In the genomic region with DNA sequence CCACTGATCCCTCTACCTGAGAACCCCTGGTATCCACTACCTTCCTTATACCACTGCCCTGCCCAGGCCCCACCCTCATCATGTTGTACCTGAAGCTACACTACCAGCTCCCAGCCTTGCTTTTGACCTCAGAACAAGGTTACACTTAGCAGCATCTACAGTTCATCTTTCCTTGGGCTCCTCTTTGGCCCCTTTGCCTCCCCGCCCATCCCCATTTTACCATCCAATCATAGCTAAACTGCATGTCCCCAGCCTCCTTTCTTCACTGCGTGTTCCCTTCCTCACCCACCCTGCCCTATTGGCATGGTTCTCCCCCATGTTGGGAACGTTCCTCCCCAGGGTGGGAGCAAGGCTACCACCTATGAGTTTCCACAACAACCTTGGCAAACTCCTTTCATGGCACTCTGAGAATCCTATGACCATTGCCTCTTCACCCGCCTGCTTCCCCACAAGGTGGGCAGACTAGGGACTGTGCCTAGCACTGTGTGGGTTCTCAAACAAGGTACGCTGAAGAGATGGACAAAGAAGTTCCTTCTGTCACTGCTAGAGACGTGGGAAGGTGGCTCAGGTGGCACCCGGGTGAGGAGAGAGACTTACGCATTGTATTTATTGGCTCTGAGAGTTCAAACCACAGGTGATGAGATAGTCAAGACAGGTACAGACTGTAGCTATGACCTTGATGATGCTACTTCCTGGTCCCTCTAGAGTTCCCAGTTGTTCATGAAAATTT, we compare ENCODE assay signal across 26 cellular contexts.
"Had no signal": no experiment of that assay in that cellular context is flagged by ENCODE, and none has a peak within 500 bp of the region (broad histone marks: within the 10 kb centered on the region; RNA-seq: fewer than 3 reads in every experiment).

No MANE protein-coding gene starts in this region.

- H3K79me2 ChIP-seq: hepatocyte had no signal

- H3K9me3 ChIP-seq: lower lobe of right lung, pancreas, prostate gland, stomach, testis, thyroid gland, transverse colon, upper lobe of left lung, vagina had no signal

- ATAC-seq: heart right ventricle; left cardiac atrium; left lobe of liver; left ventricle myocardium superior; naive thymus-derived CD8-positive, alpha-beta T cell; pancreas; right cardiac atrium; sciatic nerve; stimulated activated naive CD8-positive, alpha-beta T cell treated with anti-CD3 and anti-CD28 coated beads, Interleukin-15, Interleukin-2, amounts not matched to agents 100 U/mL and 50 U/mL, for 24 hours had no signal

- H3K4me1 ChIP-seq: heart right ventricle, lower lobe of right lung, pancreas, prostate gland, stomach, testis, thyroid gland, transverse colon, upper lobe of left lung had no signal

- H3K27ac ChIP-seq: heart right ventricle, hepatocyte, lower lobe of right lung, pancreas, prostate gland, skin epidermis, stomach, testis, thyroid gland, transverse colon, upper lobe of left lung, vagina had no signal

- H2AFZ ChIP-seq: hepatocyte had no signal

- H3K4me2 ChIP-seq: hepatocyte had no signal

- H3K27me3 ChIP-seq: hepatocyte, pancreas, testis, thyroid gland, transverse colon, upper lobe of left lung, vagina had no signal

- H3K36me3 ChIP-seq: heart right ventricle, lower lobe of right lung, pancreas, prostate gland, stomach, thyroid gland, transverse colon, upper lobe of left lung, vagina had no signal

- DNase-seq: heart right ventricle; kidney glomerular epithelial cell; left cardiac atrium; left ventricle myocardium superior; lower lobe of right lung; naive thymus-derived CD8-positive, alpha-beta T cell; pancreas; retina; right cardiac atrium; stimulated activated CD4-positive, alpha-beta T cell treated with anti-CD3 and anti-CD28 coated beads, Interleukin-12 subunit alpha, Interleukin-12 subunit beta, amount 100 ng/mL, for 4 hours; stimulated activated CD4-positive, alpha-beta T cell treated with anti-CD3 and anti-CD28 coated beads, Interleukin-15, amount 100 ng/mL, for 24 hours; stimulated activated CD4-positive, alpha-beta T cell treated with anti-CD3 and anti-CD28 coated beads, Interleukin-2, amount 100 ng/mL, for 24 hours; stimulated activated CD4-positive, alpha-beta T cell treated with anti-CD3 and anti-CD28 coated beads, Interleukin-4, amount 100 ng/mL, for 1 hour; stimulated activated naive B cell treated with anti-CD40 and anti-IgM and Interleukin-4, amounts not matched to agents 10 μg/mL and 1 μg/mL and 100 μg/mL, for 72 hours; stimulated activated naive CD8-positive, alpha-beta T cell treated with anti-CD3 and anti-CD28 coated beads, Interleukin-15, Interleukin-2, amounts not matched to agents 100 U/mL and 50 U/mL, for 24 hours; stomach; testis; thyroid gland; transverse colon; upper lobe of left lung had no signal

- H3K4me3 ChIP-seq: heart right ventricle, hepatocyte, lower lobe of right lung, pancreas, prostate gland, skin epidermis, stomach, testis, thyroid gland, transverse colon, upper lobe of left lung, vagina had no signal
